In genomic region chr5:75465480-75465879, GRCh38 we compare ENCODE assay signal across 15 cellular contexts. TPM values are rescaled to one million over a fixed set of nuclear protein-coding genes. Genes with fewer than 3 reads are reported as not detected.
A peak's percentile ranks its signal among the peaks of the same experiment; 100 is the strongest.
DNase-seq lines count a peak whose midpoint lies in the region; ATAC-seq, FAIRE-seq and TF ChIP-seq lines count a peak whose summit lies in the region.
"Had no signal": no experiment of that assay in that cellular context is flagged by ENCODE, and none has a peak within 500 bp of the region (broad histone marks: within the 10 kb centered on the region; RNA-seq: fewer than 3 reads in every experiment).

No MANE protein-coding gene starts in this region.

- FAIRE-seq in GM12878 (lab: Jason Lieb, UNC): no peak
- FAIRE-seq: H1 had no signal

- peaks cover 78% of the 10 kb centered on the region for H3K36me3 Mint-ChIP-seq in CD4-positive, alpha-beta T cell (ENCODE audit: low read depth)

- SMC1A ChIA-PET in GM12878 (lab: Charles Lee; ENCODE audit: uncharacterized antibody, unreplicated experiment): no interaction called here

- H3K4me3 ChIP-seq in GM12878: no peak overlapping the region
- H3K4me3 ChIP-seq: coronary artery, PC-9 had no signal

- TF ChIP-seq CTCF in CD4-positive, alpha-beta T cell (IDR thresholded peaks at IDR 0.05): no peak
- no peak for TF ChIP-seq CTCF in GM12878 (IDR thresholded peaks at IDR 0.05 in 2 of 3, conservative IDR thresholded peaks at IDR 0.05 in 1 of 3; ENCODE audit: control insufficient read depth in 2 of 3, extremely low read depth in 1 of 3, insufficient read depth in 1 of 3, low read depth in 3 of 3, low read length in 3 of 3)

- no peak overlapping the region for H3K4me2 ChIP-seq in GM12878 (ENCODE audit: control insufficient read depth, insufficient read depth)
- H3K4me2 ChIP-seq: PC-9 had no signal

- intact Hi-C loops in CD4-positive, alpha-beta T cell (cut with DNase I, micrococcal nuclease): no loop called here
- intact Hi-C loops in GM12878 (cut with micrococcal nuclease; ENCODE audit: unreplicated experiment): no loop called here

- H3K79me2 ChIP-seq in GM12878 (ENCODE audit: control insufficient read depth, insufficient read depth, low read length): peaks cover 56% of the 10 kb centered on the region

- peaks cover 21% of the 10 kb centered on the region for H3K9me3 ChIP-seq in CD4-positive, alpha-beta T cell (ENCODE audit: control insufficient read depth, low read length)
- H3K9me3 ChIP-seq in KOPT-K1 (ENCODE audit: insufficient read depth, low read length, poor library complexity, severe bottlenecking) (peaks cover 49% of the 10 kb centered on the region), GM12878 (replicated peaks; ENCODE audit: control insufficient read depth, insufficient read depth, low read length) (peaks cover 16% of the 10 kb centered on the region)

- no peak for TF ChIP-seq POLR2A in GM12878 (IDR thresholded peaks at IDR 0.05; ENCODE audit: low read depth, low read length)

- in situ Hi-C loops in GM12878 (cut with MboI): no loop called here

- H3K36me3 ChIP-seq in KOPT-K1 (ENCODE audit: insufficient read depth, low read length) (no peaks in the 10 kb centered on the region), GM12878 (ENCODE audit: control insufficient read depth in 2 of 2, insufficient read depth in 2 of 2, low read length in 1 of 2) (peaks cover 3% of the 10 kb centered on the region in 2 experiments; a peak in 3 of 4 replicates)

- POLR2A ChIA-PET in CD4-positive, alpha-beta T cell (lab: Charles Lee): no interaction called here
- POLR2A ChIA-PET in GM12878 (lab: Charles Lee): no interaction called here

- H3K27ac ChIP-seq in CD4-positive, alpha-beta T cell (ENCODE audit: low read depth, low read length): no peak overlapping the region
- H3K27ac ChIP-seq in KOPT-K1 (ENCODE audit: low read depth, low read length, poor library complexity, severe bottlenecking): peak overlapping the region; percentile 32
- no peak overlapping the region for H3K27ac ChIP-seq in GM12878 (ENCODE audit: control insufficient read depth, insufficient read depth)
- H3K27ac ChIP-seq: coronary artery, parathyroid adenoma, PC-9 had no signal

- TF ChIP-seq EP300 in GM12878 (IDR thresholded peaks at IDR 0.05; ENCODE audit: borderline replicate concordance in 1 of 2, control insufficient read depth in 1 of 2, low read depth in 2 of 2, low read length in 2 of 2): no peak

- TF ChIP-seq RAD21 in GM12878 (IDR thresholded peaks at IDR 0.05; ENCODE audit: insufficient read depth, low read depth, low read length): no peak

- H3K4me3 Mint-ChIP-seq in CD4-positive, alpha-beta T cell: no peak overlapping the region
- H3K4me3 Mint-ChIP-seq: activated CD4-positive, alpha-beta T cell treated with anti-CD3 and anti-CD28 coated beads, Interleukin-2, amount 10 ng/mL, durations not matched to agents 7 days and 5 days had no signal

- CTCF ChIA-PET in CD4-positive, alpha-beta T cell (lab: Charles Lee): no interaction called here
- CTCF ChIA-PET in GM12878 (lab: Yijun Ruan, JAX): interaction anchor here (0.6 kb wide), 1 partner anchor 8 kb away, joined by 3 read pairs; no protein-coding TSS in a partner anchor

- ATAC-seq in CD4-positive, alpha-beta T cell (ENCODE audit: poor library complexity): no peak
- ATAC-seq in GM12878 (peak; percentile 29; the same call in 2 of the 3 replicates), GM19035 (IDR thresholded peaks at IDR 0.05; ENCODE audit: unreplicated experiment) (no peak)

- H3K27ac Mint-ChIP-seq in CD4-positive, alpha-beta T cell: peak overlapping the region; percentile 31
- H3K27ac Mint-ChIP-seq: activated CD4-positive, alpha-beta T cell treated with anti-CD3 and anti-CD28 coated beads, Interleukin-2, amount 10 ng/mL, durations not matched to agents 7 days and 5 days had no signal

- H3K9ac ChIP-seq in GM12878 (ENCODE audit: control insufficient read depth, insufficient read depth, low read length): no peak overlapping the region
- H3K9ac ChIP-seq: parathyroid adenoma had no signal

- H4K20me1 ChIP-seq in GM12878 (ENCODE audit: control insufficient read depth, insufficient read depth): peaks cover 2% of the 10 kb centered on the region; the same call in 1 of the 2 replicates

- no peaks in the 10 kb centered on the region for H3K27me3 ChIP-seq in CD4-positive, alpha-beta T cell (ENCODE audit: control insufficient read depth, insufficient read depth, low read length)
- H3K27me3 ChIP-seq in GM12878 (replicated peaks in 1 of 2; ENCODE audit: control insufficient read depth in 2 of 2, insufficient read depth in 2 of 2, low read length in 1 of 2): no peaks in the 10 kb centered on the region

- no peak overlapping the region for H2AFZ ChIP-seq in GM12878 (ENCODE audit: control insufficient read depth, low read depth, low read length)
- H2AFZ ChIP-seq: parathyroid adenoma, PC-9 had no signal

- RAD21 ChIA-PET in GM12878 (lab: Charles Lee; ENCODE audit: unreplicated experiment): no interaction called here

- BruUV-seq in GM12878 (replicated peaks; lab: Mats Ljungman, UMichigan): no TSS peak

- H3K27me3 Mint-ChIP-seq in CD4-positive, alpha-beta T cell: no peaks in the 10 kb centered on the region
- H3K27me3 Mint-ChIP-seq: activated CD4-positive, alpha-beta T cell treated with anti-CD3 and anti-CD28 coated beads, Interleukin-2, amount 10 ng/mL, durations not matched to agents 7 days and 5 days had no signal

- H3K9me3 Mint-ChIP-seq in CD4-positive, alpha-beta T cell: peaks cover 9% of the 10 kb centered on the region

- DNase-seq in CD4-positive, alpha-beta T cell: no peak
- DNase-seq in GM12878 (ENCODE audit: low read depth, low spot score) (no peak), lung microvascular endothelial cell (ENCODE audit: low read depth in 2 of 2) (peak; percentile 51 to 84), GM03348 (ENCODE audit: low spot score) (no peak), retina (no peak)
- no peak for DNase-seq in activated CD4-positive, alpha-beta T cell treated with anti-CD3 and anti-CD28 coated beads for 1 hour
- DNase-seq: activated CD4-positive, alpha-beta T cell treated with anti-CD3 and anti-CD28 coated beads, Interleukin-2, amount 10 ng/mL, durations not matched to agents 7 days and 5 days; activated effector memory CD4-positive, alpha-beta T cell treated with anti-CD3 and anti-CD28 coated beads, Interleukin-2, amount 50 U/mL, for 16 hours; NCI-H1694; PC-9 had no signal

- peaks cover 68% of the 10 kb centered on the region for H3K4me1 Mint-ChIP-seq in CD4-positive, alpha-beta T cell (ENCODE audit: low read depth)

- peaks cover 13% of the 10 kb centered on the region for H3K4me1 ChIP-seq in GM12878 (ENCODE audit: control insufficient read depth, insufficient read depth, low read length)

- WGBS in GM12878 (ENCODE audit: insufficient coverage, insufficient replicate concordance, low lambda C conversion rate, missing lambda C conversion rate): 100% methylated on average over 1 of the region's 1 CpG

TF ChIP-seq in GM12878, 131 proteins besides CTCF, POLR2A, EP300 and RAD21 (continues in another document):
- TF ChIP-seq ZZZ3 (IDR thresholded peaks at IDR 0.05; ENCODE audit: control insufficient read depth, insufficient read length, low read depth) (no peak), RFX5 (IDR thresholded peaks at IDR 0.05; ENCODE audit: low read depth, low read length) (no peak), GABPA (IDR thresholded peaks at IDR 0.05; ENCODE audit: low read depth) (no peak), ZBED1 (IDR thresholded peaks at IDR 0.05; ENCODE audit: borderline replicate concordance) (no peak), SMC3 (IDR thresholded peaks at IDR 0.05; ENCODE audit: borderline replicate concordance, low read length) (no peak)

RNA-seq across cellular contexts. Expression of gene CERT1, which starts 45.9 kb away (rescaled TPM):
- 10 to 100 TPM; 26.5 to 28.7 TPM for total RNA-seq in CD4-positive, alpha-beta T cell
- total RNA-seq in GM12878 (2013; cell fraction: nucleolus; rRNA removed): 213 and 216 TPM in 2 replicates
- total RNA-seq in GM12878 (2014; rRNA removed) (13.3 and 13.4 TPM in 2 replicates), GM12878 (2014; rRNA removed; fragmentation: Illumina TruSeq; extraction: Trizol) (35.3 and 36.7 TPM in 2 replicates), GM12878 (2021) (30.2 and 30.7 TPM in 2 replicates), lung microvascular endothelial cell (19.6 and 40.5 TPM in 2 replicates)
- polyA plus RNA-seq in GM12878 (2011; ENCODE audit: low read depth): 11.9 TPM
- polyA plus RNA-seq in GM12878 (2011; rRNA removed) (26.5 and 27.6 TPM in 2 replicates), GM12878 (2014; fragmentation: Illumina TruSeq; extraction: Trizol) (32.5 and 43.2 TPM in 2 replicates), GM12878 (2014; fragmentation: Nextera tagmentation; extraction: Ambion mirVana) (10 to 100 TPM in 1 of 2 experiments, 1 to 10 TPM in 1; 7.7 to 10.4 TPM), GM12878 (2014; rRNA removed) (11.1 and 14.1 TPM in 2 replicates), GM12878 (2016; fragmentation: Nextera tagmentation; extraction: Ambion mirVana) (10 to 100 TPM; 24.6 to 29.9 TPM)
- 11.6 and 28.3 TPM in 2 replicates for polyA plus RNA-seq in GM12878 (2011; cell fraction: cytosol; rRNA removed)
- polyA plus RNA-seq in GM12878 (2011; cell fraction: nucleus; rRNA removed): 23.0 and 25.2 TPM in 2 replicates
- 15.4 and 25.1 TPM in 2 replicates for polyA plus RNA-seq in GM12878 (2012)
- polyA minus RNA-seq in GM12878 (2011; rRNA and poly(A)+ RNA removed): 57.1 and 106 TPM in 2 replicates
- polyA minus RNA-seq in GM12878 (2011; cell fraction: cytosol; rRNA and poly(A)+ RNA removed): 19.9 and 22.8 TPM in 2 replicates
- polyA minus RNA-seq in GM12878 (2011; cell fraction: nucleus; rRNA and poly(A)+ RNA removed): 41.0 and 78.9 TPM in 2 replicates

RNA-seq across cellular contexts. Expression of gene POLK, which starts 46.2 kb away (rescaled TPM):
- total RNA-seq in CD4-positive, alpha-beta T cell: 10 to 100 TPM; 10.0 to 10.3 TPM
- 231 and 234 TPM in 2 replicates for total RNA-seq in GM12878 (2013; cell fraction: nucleolus; rRNA removed)
- total RNA-seq in GM12878 (2014; rRNA removed) (29.0 and 36.8 TPM in 2 replicates), GM12878 (2014; rRNA removed; fragmentation: Illumina TruSeq; extraction: Trizol) (39.9 and 42.0 TPM in 2 replicates), GM12878 (2021) (25.6 and 26.6 TPM in 2 replicates), lung microvascular endothelial cell (16.3 and 30.0 TPM in 2 replicates)
- 7.1 TPM for polyA plus RNA-seq in GM12878 (2011; ENCODE audit: low read depth)
- polyA plus RNA-seq in GM12878 (2011; rRNA removed) (47.6 and 75.0 TPM in 2 replicates), GM12878 (2014; fragmentation: Illumina TruSeq; extraction: Trizol) (36.7 and 44.0 TPM in 2 replicates), GM12878 (2014; fragmentation: Nextera tagmentation; extraction: Ambion mirVana) (10 to 100 TPM; 10.4 to 10.7 TPM), GM12878 (2014; rRNA removed) (15.0 and 20.9 TPM in 2 replicates), GM12878 (2016; fragmentation: Nextera tagmentation; extraction: Ambion mirVana) (10 to 100 TPM; 29.0 to 32.0 TPM)
- polyA plus RNA-seq in GM12878 (2011; cell fraction: cytosol; rRNA removed): 15.9 and 19.4 TPM in 2 replicates
- polyA plus RNA-seq in GM12878 (2011; cell fraction: nucleus; rRNA removed): 29.1 and 39.9 TPM in 2 replicates
- polyA plus RNA-seq in GM12878 (2012): 10.4 and 16.5 TPM in 2 replicates
- 50.9 and 127 TPM in 2 replicates for polyA minus RNA-seq in GM12878 (2011; rRNA and poly(A)+ RNA removed)
- 17.5 and 25.1 TPM in 2 replicates for polyA minus RNA-seq in GM12878 (2011; cell fraction: cytosol; rRNA and poly(A)+ RNA removed)
- 33.9 and 57.1 TPM in 2 replicates for polyA minus RNA-seq in GM12878 (2011; cell fraction: nucleus; rRNA and poly(A)+ RNA removed)

Comparison
In these comparisons a context has a peak if more than half of its experiments do, and no peak if none do; other contexts are left out.
1. DNase-seq: peak in lung microvascular endothelial cell (2 of 2); none in CD4-positive, alpha-beta T cell (0 of 10), GM12878 (single experiment), activated CD4-positive, alpha-beta T cell treated with anti-CD3 and anti-CD28 coated beads for 1 hour (single experiment), GM03348 (single experiment) and retina (single experiment).